In the genomic region with DNA sequence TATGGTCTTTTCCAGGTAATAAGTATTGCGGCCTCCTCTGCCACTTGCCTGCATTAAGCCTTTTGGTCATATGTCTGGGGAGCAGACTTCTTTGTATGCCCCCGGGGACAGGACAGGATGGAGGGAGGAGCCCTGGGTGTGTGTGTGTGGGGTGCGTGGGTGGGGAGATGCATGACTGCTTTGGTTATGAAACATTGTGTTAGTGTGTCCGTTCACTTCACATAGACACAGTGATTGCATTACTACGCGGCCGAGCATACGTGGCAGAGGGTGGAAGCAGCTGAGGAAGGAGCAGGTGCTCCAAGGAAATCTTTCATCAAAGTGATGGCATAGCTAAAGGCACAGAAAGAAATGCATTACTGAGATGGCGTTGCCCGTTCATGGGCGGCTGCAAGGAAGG, we compare ENCODE assay signal across 1 cellular context.
TF ChIP-seq lines count a peak whose summit lies in the region.

No MANE protein-coding gene starts in this region.

TF ChIP-seq in GM12878, 131 proteins besides CTCF, POLR2A, EP300 and RAD21 (continued from another document):
- TF ChIP-seq, protein P1, sequence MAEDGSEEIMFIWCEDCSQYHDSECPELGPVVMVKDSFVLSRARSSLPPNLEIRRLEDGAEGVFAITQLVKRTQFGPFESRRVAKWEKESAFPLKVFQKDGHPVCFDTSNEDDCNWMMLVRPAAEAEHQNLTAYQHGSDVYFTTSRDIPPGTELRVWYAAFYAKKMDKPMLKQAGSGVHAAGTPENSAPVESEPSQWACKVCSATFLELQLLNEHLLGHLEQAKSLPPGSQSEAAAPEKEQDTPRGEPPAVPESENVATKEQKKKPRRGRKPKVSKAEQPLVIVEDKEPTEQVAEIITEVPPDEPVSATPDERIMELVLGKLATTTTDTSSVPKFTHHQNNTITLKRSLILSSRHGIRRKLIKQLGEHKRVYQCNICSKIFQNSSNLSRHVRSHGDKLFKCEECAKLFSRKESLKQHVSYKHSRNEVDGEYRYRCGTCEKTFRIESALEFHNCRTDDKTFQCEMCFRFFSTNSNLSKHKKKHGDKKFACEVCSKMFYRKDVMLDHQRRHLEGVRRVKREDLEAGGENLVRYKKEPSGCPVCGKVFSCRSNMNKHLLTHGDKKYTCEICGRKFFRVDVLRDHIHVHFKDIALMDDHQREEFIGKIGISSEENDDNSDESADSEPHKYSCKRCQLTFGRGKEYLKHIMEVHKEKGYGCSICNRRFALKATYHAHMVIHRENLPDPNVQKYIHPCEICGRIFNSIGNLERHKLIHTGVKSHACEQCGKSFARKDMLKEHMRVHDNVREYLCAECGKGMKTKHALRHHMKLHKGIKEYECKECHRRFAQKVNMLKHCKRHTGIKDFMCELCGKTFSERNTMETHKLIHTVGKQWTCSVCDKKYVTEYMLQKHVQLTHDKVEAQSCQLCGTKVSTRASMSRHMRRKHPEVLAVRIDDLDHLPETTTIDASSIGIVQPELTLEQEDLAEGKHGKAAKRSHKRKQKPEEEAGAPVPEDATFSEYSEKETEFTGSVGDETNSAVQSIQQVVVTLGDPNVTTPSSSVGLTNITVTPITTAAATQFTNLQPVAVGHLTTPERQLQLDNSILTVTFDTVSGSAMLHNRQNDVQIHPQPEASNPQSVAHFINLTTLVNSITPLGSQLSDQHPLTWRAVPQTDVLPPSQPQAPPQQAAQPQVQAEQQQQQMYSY (CRISPR knock-in tag; IDR thresholded peaks at IDR 0.05) = no peak
